Comparison of ENCODE assay signal across 13 cellular contexts in genomic region chr5:123429221-123429954, GRCh38. TPM values are rescaled to one million over a fixed set of nuclear protein-coding genes. Genes with fewer than 3 reads are reported as not detected.
DNase-seq lines count a peak whose midpoint lies in the region; FAIRE-seq and TF ChIP-seq lines count a peak whose summit lies in the region.
"Had no signal": no experiment of that assay in that cellular context is flagged by ENCODE, and none has a peak within 500 bp of the region (broad histone marks: within the 10 kb centered on the region; RNA-seq: fewer than 3 reads in every experiment).

No MANE protein-coding gene starts in this region.

- TF ChIP-seq POLR2A in breast epithelium (IDR thresholded peaks at IDR 0.05): no peak

- POLR2A ChIA-PET in MCF 10A (lab: Yijun Ruan, JAX): interaction anchor here (0.6 to 5.7 kb wide), 17 partner anchors 9 to 176 kb away, joined by 3 to 76 read pairs (median 4); partner anchors contain the start of gene CSNK1G3

- peak overlapping the region; percentile 57 for H3K4me2 ChIP-seq in keratinocyte (ENCODE audit: control insufficient read depth, extremely low read depth, insufficient read depth, low read depth, low read length)

- DNase-seq in MCF 10A (ENCODE audit: unreplicated experiment) (peak; percentile 33), breast epithelium (ENCODE audit: low spot score in 2 of 2) (no peak), keratinocyte (ENCODE audit: low read depth, low spot score) (no peak), midbrain (lab: John Stamatoyannopoulos, UW) (no peak)
- DNase-seq in activated naive CD8-positive, alpha-beta T cell treated with anti-CD3 and anti-CD28 coated beads for 36 hours: no peak
- DNase-seq in effector CD4-positive, alpha-beta T cell: no peak
- no peak for DNase-seq in stimulated activated CD4-positive, alpha-beta T cell treated with anti-CD3 and anti-CD28 coated beads, Interleukin-12 subunit alpha, Interleukin-12 subunit beta, amount 100 ng/mL, for 4 hours
- DNase-seq: activated naive CD4-positive, alpha-beta T cell treated with anti-CD3 and anti-CD28 coated beads, Interleukin-2, amount 10 ng/mL, durations not matched to agents 7 days and 5 days; NCI-H748 treated with DMSO at 0.1 percent for 48 hours; testis had no signal

- no peak overlapping the region for H3K4me3 ChIP-seq in breast epithelium
- no peak overlapping the region for H3K4me3 ChIP-seq in keratinocyte (ENCODE audit: control insufficient read depth in 2 of 3, extremely low read depth in 1 of 3, insufficient read depth in 2 of 3, low read depth in 1 of 3, low read length in 3 of 3)
- H3K4me3 ChIP-seq in subcutaneous abdominal adipose tissue (ENCODE audit: low read depth in 1 of 5, low read length in 5 of 5): no peak overlapping the region
- H3K4me3 ChIP-seq: HAP-1 had no signal

- H2AFZ ChIP-seq in keratinocyte (ENCODE audit: control insufficient read depth, low read length): peak overlapping the region; percentile 1

- H3K27ac Mint-ChIP-seq in MCF 10A (ENCODE audit: low read depth, unreplicated experiment): peak overlapping the region; percentile 75
- H3K27ac Mint-ChIP-seq in activated naive CD8-positive, alpha-beta T cell treated with anti-CD3 and anti-CD28 coated beads for 36 hours: peak overlapping the region; percentile 18
- H3K27ac Mint-ChIP-seq: activated naive CD4-positive, alpha-beta T cell treated with anti-CD3 and anti-CD28 coated beads, Interleukin-2, amount 10 ng/mL, durations not matched to agents 7 days and 5 days had no signal

- H3K79me2 ChIP-seq in keratinocyte (ENCODE audit: control insufficient read depth, insufficient read depth, low read length): no peaks in the 10 kb centered on the region

- no peaks in the 10 kb centered on the region for H3K4me1 ChIP-seq in breast epithelium
- H3K4me1 ChIP-seq in keratinocyte (ENCODE audit: control insufficient read depth, extremely low read depth, insufficient read depth, low read length): peaks cover 14% of the 10 kb centered on the region
- peaks cover 0 to 22% (median 12%) of the 10 kb centered on the region in 5 donors for H3K4me1 ChIP-seq in subcutaneous abdominal adipose tissue (ENCODE audit: control insufficient read depth in 5 of 5, insufficient read depth in 5 of 5, low read length in 5 of 5)
- H3K4me1 ChIP-seq: HAP-1, testis had no signal

- peak overlapping the region; percentile 31 for H3K9ac ChIP-seq in keratinocyte (ENCODE audit: control insufficient read depth, extremely low read depth, insufficient read depth, low read length)
- H3K9ac ChIP-seq in subcutaneous abdominal adipose tissue (ENCODE audit: low read length in 5 of 5): no peak overlapping the region

- H3K9me1 ChIP-seq in keratinocyte (ENCODE audit: control insufficient read depth, extremely low read depth, insufficient read depth, low read length): no peaks in the 10 kb centered on the region

- H3K9me3 Mint-ChIP-seq in MCF 10A (ENCODE audit: unreplicated experiment): no peaks in the 10 kb centered on the region
- peaks cover 1% of the 10 kb centered on the region for H3K9me3 Mint-ChIP-seq in activated naive CD8-positive, alpha-beta T cell treated with anti-CD3 and anti-CD28 coated beads for 36 hours
- H3K9me3 Mint-ChIP-seq: activated naive CD4-positive, alpha-beta T cell treated with anti-CD3 and anti-CD28 coated beads, Interleukin-2, amount 10 ng/mL, durations not matched to agents 7 days and 5 days had no signal

- dilution Hi-C loops in keratinocyte (cut with MboI; ENCODE audit: extremely low pct_ligation_motif_present, low sequenced_read_pairs): no loop called here

- H3K36me3 ChIP-seq in breast epithelium (no peaks in the 10 kb centered on the region), keratinocyte (ENCODE audit: control insufficient read depth in 2 of 2, extremely low read depth in 1 of 2, insufficient read depth in 2 of 2, low read length in 2 of 2) (no peaks in the 10 kb centered on the region), subcutaneous abdominal adipose tissue (ENCODE audit: control insufficient read depth in 5 of 5, insufficient read depth in 5 of 5, low read length in 5 of 5) (no peaks in the 10 kb centered on the region)
- H3K36me3 ChIP-seq: HAP-1 had no signal

- intact Hi-C loops in MCF 10A (cut with micrococcal nuclease): no loop called here
- intact Hi-C loops in breast epithelium (cut with DNase I; ENCODE audit: low total_unique reads): no loop called here

- H3K4me3 Mint-ChIP-seq in MCF 10A (ENCODE audit: unreplicated experiment): no peak overlapping the region
- no peak overlapping the region for H3K4me3 Mint-ChIP-seq in activated naive CD8-positive, alpha-beta T cell treated with anti-CD3 and anti-CD28 coated beads for 36 hours
- H3K4me3 Mint-ChIP-seq: activated naive CD4-positive, alpha-beta T cell treated with anti-CD3 and anti-CD28 coated beads, Interleukin-2, amount 10 ng/mL, durations not matched to agents 7 days and 5 days had no signal

- H3K4me1 Mint-ChIP-seq in MCF 10A (ENCODE audit: insufficient read depth, unreplicated experiment): peaks cover 16% of the 10 kb centered on the region
- peaks cover 2% of the 10 kb centered on the region for H3K4me1 Mint-ChIP-seq in activated naive CD8-positive, alpha-beta T cell treated with anti-CD3 and anti-CD28 coated beads for 36 hours

- CTCF ChIA-PET in MCF 10A (lab: Yijun Ruan, JAX): interaction anchor here (0.6 to 2.8 kb wide), 7 partner anchors 17 to 1809 kb away, joined by 3 to 9 read pairs (median 3); no protein-coding TSS in a partner anchor

- TSS peak; percentile 96 for BruUV-seq in MCF 10A (replicated peaks; lab: Mats Ljungman, UMichigan)

- H3K27me3 ChIP-seq in breast epithelium (no peaks in the 10 kb centered on the region), keratinocyte (ENCODE audit: control insufficient read depth, extremely low read depth, insufficient read depth, low read length) (no peaks in the 10 kb centered on the region), subcutaneous abdominal adipose tissue (ENCODE audit: control insufficient read depth in 5 of 5, insufficient read depth in 4 of 5, low read length in 5 of 5) (no peaks in the 10 kb centered on the region)
- H3K27me3 ChIP-seq: testis had no signal

- no peak overlapping the region for H3K27ac ChIP-seq in breast epithelium
- peak overlapping the region; percentile 79 for H3K27ac ChIP-seq in keratinocyte (ENCODE audit: control insufficient read depth, insufficient read depth, low read length)
- peak overlapping the region; percentile 38 for H3K27ac ChIP-seq in subcutaneous abdominal adipose tissue (ENCODE audit: low read depth, low read length)
- H3K27ac ChIP-seq: testis had no signal

- H3K27me3 Mint-ChIP-seq in MCF 10A (ENCODE audit: insufficient read depth, unreplicated experiment): no peaks in the 10 kb centered on the region
- H3K27me3 Mint-ChIP-seq in activated naive CD8-positive, alpha-beta T cell treated with anti-CD3 and anti-CD28 coated beads for 36 hours: no peaks in the 10 kb centered on the region
- H3K27me3 Mint-ChIP-seq: activated naive CD4-positive, alpha-beta T cell treated with anti-CD3 and anti-CD28 coated beads, Interleukin-2, amount 10 ng/mL, durations not matched to agents 7 days and 5 days had no signal

- no peak for TF ChIP-seq CTCF in MCF 10A (IDR thresholded peaks at IDR 0.05; ENCODE audit: unreplicated experiment)
- TF ChIP-seq CTCF in breast epithelium (IDR thresholded peaks at IDR 0.05): no peak
- TF ChIP-seq CTCF in keratinocyte (optimal IDR thresholded peaks at IDR 0.05 in 1 of 3, IDR thresholded peaks at IDR 0.05 in 1 of 3, conservative IDR thresholded peaks at IDR 0.05 in 1 of 3; ENCODE audit: extremely low read depth in 1 of 3, insufficient read depth in 2 of 3, low read length in 3 of 3): no peak

- peak; percentile 67 for FAIRE-seq in keratinocyte (lab: Jason Lieb, UNC)
- FAIRE-seq: colon had no signal

- H3K9me3 ChIP-seq in breast epithelium: no peaks in the 10 kb centered on the region
- peaks cover 2% of the 10 kb centered on the region for H3K9me3 ChIP-seq in keratinocyte (ENCODE audit: control insufficient read depth, low read depth, low read length)
- H3K9me3 ChIP-seq in subcutaneous abdominal adipose tissue (ENCODE audit: control insufficient read depth in 5 of 5, low read length in 5 of 5): no peaks in the 10 kb centered on the region
- H3K9me3 ChIP-seq: HAP-1, testis had no signal

- no peaks in the 10 kb centered on the region for H4K20me1 ChIP-seq in keratinocyte (ENCODE audit: control insufficient read depth, extremely low read depth, insufficient read depth, low read length)

- no peaks in the 10 kb centered on the region for H3K36me3 Mint-ChIP-seq in MCF 10A (ENCODE audit: insufficient read depth, unreplicated experiment)
- H3K36me3 Mint-ChIP-seq in activated naive CD8-positive, alpha-beta T cell treated with anti-CD3 and anti-CD28 coated beads for 36 hours: no peaks in the 10 kb centered on the region
- H3K36me3 Mint-ChIP-seq: activated naive CD4-positive, alpha-beta T cell treated with anti-CD3 and anti-CD28 coated beads, Interleukin-2, amount 10 ng/mL, durations not matched to agents 7 days and 5 days had no signal

RNA-seq across cellular contexts. Expression of gene CEP120, which starts 6.2 kb away (rescaled TPM):
- total RNA-seq in MCF 10A (2022): 49.8 and 54.5 TPM in 2 replicates
- total RNA-seq in breast epithelium: 10 to 100 TPM; 18.7 to 30.7 (median 23.3) TPM
- total RNA-seq in activated naive CD8-positive, alpha-beta T cell treated with anti-CD3 and anti-CD28 coated beads for 36 hours: 10 to 100 TPM; 19.1 to 21.1 TPM
- polyA plus RNA-seq in keratinocyte: 8.4 to 11.7 TPM (median 10.8 TPM) in 3 replicates
- polyA plus RNA-seq in keratinocyte (2011; ENCODE audit: low read depth): 8.2 TPM
- 4.1 and 13.0 TPM in 2 replicates for polyA plus RNA-seq in keratinocyte (2011; cell fraction: cytosol; rRNA removed)
- polyA plus RNA-seq in keratinocyte (2011; cell fraction: nucleus; rRNA removed): 14.0 and 15.1 TPM in 2 replicates
- 4.2 and 4.8 TPM in 2 replicates for polyA plus RNA-seq in keratinocyte (2012; ENCODE audit: low replicate concordance)
- 10.7 to 41.6 TPM (median 35.3 TPM) in 3 replicates for polyA minus RNA-seq in keratinocyte
- 11.1 TPM for polyA minus RNA-seq in keratinocyte (2011; cell fraction: cytosol; rRNA and poly(A)+ RNA removed)
- polyA minus RNA-seq in keratinocyte (2011; cell fraction: nucleus; rRNA and poly(A)+ RNA removed): 13.7 and 29.1 TPM in 2 replicates

Comparison
In these comparisons a context has a peak if more than half of its experiments do, and no peak if none do; other contexts are left out.
1. H3K27ac ChIP-seq: peak in keratinocyte (single experiment) and subcutaneous abdominal adipose tissue (single experiment); none in breast epithelium (0 of 2).